16 cellular contexts compared by ENCODE assay signal in the genomic region with DNA sequence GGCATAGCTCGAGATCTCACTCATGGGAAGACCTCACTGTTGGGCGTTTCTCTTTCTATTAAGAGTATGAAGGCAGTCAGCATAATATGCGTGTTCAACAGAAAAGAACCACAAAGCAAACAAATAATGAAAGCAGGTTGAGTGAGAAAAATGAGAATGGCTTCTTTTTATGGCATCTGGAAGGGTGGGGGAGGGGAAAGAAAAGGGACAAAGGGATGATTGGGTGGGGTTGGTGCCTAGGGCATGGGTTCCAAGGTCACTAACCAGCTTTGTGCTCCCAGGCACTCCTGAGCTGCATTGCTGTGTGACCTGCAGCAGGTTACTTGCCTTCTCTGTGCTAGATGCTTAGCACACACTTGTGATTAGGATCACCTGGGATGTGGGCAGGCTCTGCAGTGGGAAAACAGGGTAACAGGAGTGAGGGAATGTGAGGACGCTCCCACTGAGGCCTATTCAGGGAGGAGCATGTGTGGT.
DNase-seq lines count a peak whose midpoint lies in the region; ATAC-seq, FAIRE-seq and TF ChIP-seq lines count a peak whose summit lies in the region.
"Had no signal": no experiment of that assay in that cellular context is flagged by ENCODE, and none has a peak within 500 bp of the region (broad histone marks: within the 10 kb centered on the region; RNA-seq: fewer than 3 reads in every experiment).

No MANE protein-coding gene starts in this region.

- peaks cover 18% of the 10 kb centered on the region for H3K27me3 Mint-ChIP-seq in T-helper 1 cell treated with Interleukin-12 subunit alpha and Interleukin-12 subunit beta and Interleukin-4 antibody, amounts not matched to agents 30 μg/mL and 1 μg/mL, for 36 hours (ENCODE audit: low read depth)

- H3K9me3 ChIP-seq in Peyer's patch (no peaks in the 10 kb centered on the region), small intestine (ENCODE audit: control insufficient read depth, low read depth) (no peaks in the 10 kb centered on the region), BE2C (no peaks in the 10 kb centered on the region)
- H3K9me3 ChIP-seq: pancreas, SJSA1 had no signal

- no peak for DNase-seq in T-helper 1 cell
- DNase-seq in Peyer's patch = peak in 2 of 3 donors; percentile 49 to 61
- no peak for DNase-seq in epithelial cell of prostate (ENCODE audit: low read depth, low spot score)
- peak; percentile 65 for DNase-seq in small intestine
- DNase-seq in BE2C = no peak
- DNase-seq in OCI-M1 (lab: John Stamatoyannopoulos, UW) = no peak
- DNase-seq: activated B cell treated with CpG ODN at 0.5 μM for 24 hours; activated T-cell treated with anti-CD3 and anti-CD28 coated beads, Interleukin-2, amount 50 U/mL, for 72 hours; DMS79; H7; head of caudate nucleus; NCI-H1092 treated with DMSO at 0.1 percent for 48 hours; pancreas had no signal

- no peak for ATAC-seq in GM18867 (IDR thresholded peaks at IDR 0.05; ENCODE audit: unreplicated experiment)
- ATAC-seq: activated T-cell treated with anti-CD3 and anti-CD28 coated beads, Interleukin-2, amount 50 U/mL, for 72 hours; pancreas had no signal

- no peak overlapping the region for H3K4me3 ChIP-seq in Peyer's patch
- no peak overlapping the region for H3K4me3 ChIP-seq in small intestine (ENCODE audit: low read depth in 1 of 2, low read length in 2 of 2)
- H3K4me3 ChIP-seq in BE2C (ENCODE audit: low read depth, low read length) = no peak overlapping the region
- H3K4me3 ChIP-seq: pancreas, SJSA1 had no signal

- TF ChIP-seq CTCF in Peyer's patch (IDR thresholded peaks at IDR 0.05) (no peak), BE2C (IDR thresholded peaks at IDR 0.05; ENCODE audit: low read depth, low read length) (no peak)

- no peak for FAIRE-seq in small intestine (lab: Jason Lieb, UNC)
- FAIRE-seq: pancreas had no signal

- H3K9me3 Mint-ChIP-seq in T-helper 1 cell treated with Interleukin-12 subunit alpha and Interleukin-12 subunit beta and Interleukin-4 antibody, amounts not matched to agents 30 μg/mL and 1 μg/mL, for 36 hours = no peaks in the 10 kb centered on the region
- H3K9me3 Mint-ChIP-seq: activated B cell treated with CpG ODN at 0.5 μM for 24 hours; activated T-cell treated with anti-CD3 and anti-CD28 coated beads, Interleukin-2, amount 50 U/mL, for 72 hours had no signal

- peaks cover 0 to 23% (median 4%) of the 10 kb centered on the region in 4 donors for H3K4me1 ChIP-seq in Peyer's patch
- no peaks in the 10 kb centered on the region for H3K4me1 ChIP-seq in small intestine (ENCODE audit: control insufficient read depth in 2 of 2, insufficient read depth in 1 of 2, low read depth in 1 of 2, low read length in 1 of 2)
- H3K4me1 ChIP-seq in BE2C = no peaks in the 10 kb centered on the region

- no peak overlapping the region for H3K4me3 Mint-ChIP-seq in T-helper 1 cell treated with Interleukin-12 subunit alpha and Interleukin-12 subunit beta and Interleukin-4 antibody, amounts not matched to agents 30 μg/mL and 1 μg/mL, for 36 hours
- H3K4me3 Mint-ChIP-seq: activated B cell treated with CpG ODN at 0.5 μM for 24 hours had no signal

- H3K27ac Mint-ChIP-seq in T-helper 1 cell treated with Interleukin-12 subunit alpha and Interleukin-12 subunit beta and Interleukin-4 antibody, amounts not matched to agents 30 μg/mL and 1 μg/mL, for 36 hours = peak overlapping the region; percentile 7
- H3K27ac Mint-ChIP-seq: activated B cell treated with CpG ODN at 0.5 μM for 24 hours; activated T-cell treated with anti-CD3 and anti-CD28 coated beads, Interleukin-2, amount 50 U/mL, for 72 hours had no signal

- peaks cover 2% of the 10 kb centered on the region for H3K36me3 Mint-ChIP-seq in T-helper 1 cell treated with Interleukin-12 subunit alpha and Interleukin-12 subunit beta and Interleukin-4 antibody, amounts not matched to agents 30 μg/mL and 1 μg/mL, for 36 hours (ENCODE audit: low read depth)

- no peak for TF ChIP-seq POLR2A in Peyer's patch (IDR thresholded peaks at IDR 0.05)

- H3K27me3 ChIP-seq in Peyer's patch = no peaks in the 10 kb centered on the region
- no peaks in the 10 kb centered on the region for H3K27me3 ChIP-seq in small intestine (ENCODE audit: control insufficient read depth in 2 of 2, insufficient read depth in 2 of 2, low read length in 2 of 2)
- no peaks in the 10 kb centered on the region for H3K27me3 ChIP-seq in BE2C
- H3K27me3 ChIP-seq: pancreas, SJSA1 had no signal

- WGBS in small intestine, 3 donors = 50 to 72% (median 53%) methylated on average over 4 of the region's 4 CpGs

- H3K27ac ChIP-seq in Peyer's patch = peak overlapping the region in 3 of 4 donors; percentile 37 to 92 (median 66)
- H3K27ac ChIP-seq in epithelial cell of prostate = peak overlapping the region; percentile 86
- H3K27ac ChIP-seq in small intestine (ENCODE audit: low read depth in 1 of 2, low read length in 1 of 2) = peak overlapping the region; percentile 57 to 71
- H3K27ac ChIP-seq: pancreas had no signal

- H3K4me1 Mint-ChIP-seq in T-helper 1 cell treated with Interleukin-12 subunit alpha and Interleukin-12 subunit beta and Interleukin-4 antibody, amounts not matched to agents 30 μg/mL and 1 μg/mL, for 36 hours (ENCODE audit: low read depth) = peaks cover 30% of the 10 kb centered on the region
- H3K4me1 Mint-ChIP-seq: activated B cell treated with CpG ODN at 0.5 μM for 24 hours had no signal

- H3K36me3 ChIP-seq in Peyer's patch = peaks cover 0 to 14% (median 0%) of the 10 kb centered on the region in 3 donors
- H3K36me3 ChIP-seq in small intestine (ENCODE audit: control insufficient read depth in 2 of 2, insufficient read depth in 2 of 2, low read length in 2 of 2) = no peaks in the 10 kb centered on the region
- H3K36me3 ChIP-seq in BE2C = no peaks in the 10 kb centered on the region
- H3K36me3 ChIP-seq: SJSA1 had no signal

Comparison
In these comparisons a context has a peak if more than half of its experiments do, and no peak if none do; other contexts are left out.
1. DNase-seq: peak in Peyer's patch (2 of 3) and small intestine (single experiment); none in T-helper 1 cell (0 of 5), epithelial cell of prostate (single experiment), BE2C (single experiment) and OCI-M1 (single experiment).
2. Peak in every context shown above with its lines, with median percentiles within 50 percentile points of each other: H3K27ac ChIP-seq.